21 cellular contexts compared by ENCODE assay signal in the genomic region with DNA sequence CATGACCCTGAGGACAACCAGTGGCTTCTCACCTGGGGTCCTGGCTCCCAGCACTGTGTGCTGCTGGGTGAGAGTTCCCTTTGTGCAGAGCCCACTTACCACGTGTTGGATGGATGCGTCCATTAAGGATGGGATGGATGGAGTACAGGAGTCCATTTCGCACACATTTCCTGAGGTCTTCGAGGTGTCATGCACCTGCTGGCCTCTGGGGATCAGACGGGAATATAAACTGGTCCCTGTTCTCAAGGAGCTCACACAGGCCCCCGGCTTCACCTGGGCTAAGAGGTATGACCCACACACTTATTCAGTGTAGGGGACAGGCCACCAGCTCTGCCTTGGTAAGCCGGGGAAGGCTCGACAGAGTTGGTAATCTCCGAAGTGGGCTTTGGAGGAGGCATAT.
"Had no signal": no experiment of that assay in that cellular context is flagged by ENCODE, and none has a peak within 500 bp of the region (broad histone marks: within the 10 kb centered on the region; RNA-seq: fewer than 3 reads in every experiment).

No MANE protein-coding gene starts in this region.

- DNase-seq: effector memory CD4-positive, alpha-beta T cell; erythroblast; foreskin melanocyte; heart right ventricle; hypothalamus; mammary epithelial cell; mucosa of descending colon; naive thymus-derived CD8-positive, alpha-beta T cell; nucleus accumbens; pancreas; stimulated activated CD4-positive, alpha-beta T cell treated with anti-CD3 and anti-CD28 coated beads, Interleukin-4, amount 100 ng/mL, for 1 hour; stimulated activated CD8-positive, alpha-beta memory T cell treated with anti-CD3 and anti-CD28 coated beads, Interleukin-4, amount 100 ng/mL, for 48 hours; upper lobe of right lung had no signal

- H3K27ac ChIP-seq: heart right ventricle, pancreas, tibial nerve, upper lobe of right lung had no signal

- H3K27me3 ChIP-seq: pancreas, tibial nerve, upper lobe of right lung had no signal

- H3K4me1 ChIP-seq: pancreas, upper lobe of right lung had no signal

- H3K27ac Mint-ChIP-seq: naive thymus-derived CD8-positive, alpha-beta T cell; progenitor cell of endocrine pancreas; stimulated activated memory B cell treated with anti-CD40 and anti-IgM and Interleukin-4, amounts not matched to agents 10 μg/mL and 1 μg/mL and 100 μg/mL, for 72 hours; stimulated activated naive CD8-positive, alpha-beta T cell treated with anti-CD3 and anti-CD28 coated beads, Interleukin-15, Interleukin-2, amounts not matched to agents 100 ng/mL and 50 ng/mL, for 24 hours had no signal

- H3K36me3 ChIP-seq: heart right ventricle, pancreas, tibial nerve, upper lobe of right lung had no signal

- H3K9me3 Mint-ChIP-seq: naive thymus-derived CD8-positive, alpha-beta T cell; neural crest cell; stimulated activated naive CD8-positive, alpha-beta T cell treated with anti-CD3 and anti-CD28 coated beads, Interleukin-15, Interleukin-2, amounts not matched to agents 100 ng/mL and 50 ng/mL, for 24 hours had no signal

- H3K9me3 ChIP-seq: heart right ventricle, mucosa of descending colon, pancreas, tibial nerve, upper lobe of right lung had no signal

- H3K4me3 Mint-ChIP-seq: naive thymus-derived CD8-positive, alpha-beta T cell; neural crest cell; stimulated activated memory B cell treated with anti-CD40 and anti-IgM and Interleukin-4, amounts not matched to agents 10 μg/mL and 1 μg/mL and 100 μg/mL, for 72 hours; stimulated activated naive CD8-positive, alpha-beta T cell treated with anti-CD3 and anti-CD28 coated beads, Interleukin-15, Interleukin-2, amounts not matched to agents 100 ng/mL and 50 ng/mL, for 24 hours had no signal

- ATAC-seq: heart right ventricle; left lobe of liver; mucosa of descending colon; naive thymus-derived CD8-positive, alpha-beta T cell; pancreas; right cardiac atrium; stimulated activated memory B cell treated with anti-CD40 and anti-IgM and Interleukin-4, amounts not matched to agents 10 μg/mL and 1 μg/mL and 100 μg/mL, for 72 hours; upper lobe of right lung had no signal

- H3K36me3 Mint-ChIP-seq: naive thymus-derived CD8-positive, alpha-beta T cell; stimulated activated memory B cell treated with anti-CD40 and anti-IgM and Interleukin-4, amounts not matched to agents 10 μg/mL and 1 μg/mL and 100 μg/mL, for 72 hours had no signal

- H3K4me3 ChIP-seq: heart right ventricle, mucosa of descending colon, pancreas, smooth muscle cell, tibial nerve, upper lobe of right lung had no signal
